9 cellular contexts compared by ENCODE assay signal in the genomic region with DNA sequence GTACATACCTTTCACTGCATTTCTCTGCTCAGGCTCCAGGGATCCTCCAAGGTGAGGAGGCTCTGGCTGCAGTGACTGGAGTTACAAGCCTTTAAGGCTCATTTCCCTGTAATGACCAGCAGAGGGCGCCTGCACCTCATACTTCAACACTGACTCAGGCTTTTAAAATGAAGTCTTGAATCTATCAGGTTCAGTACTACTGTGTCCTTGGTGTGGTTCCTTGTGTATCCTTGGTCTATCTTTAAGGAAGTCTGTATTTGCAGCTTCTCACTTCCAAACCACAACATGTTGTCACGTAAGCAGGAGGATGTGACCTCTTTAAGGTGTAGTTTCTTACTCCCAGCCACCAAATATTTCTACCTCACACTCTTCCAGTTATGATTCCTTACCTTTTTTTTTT. TPM values are rescaled to one million over a fixed set of nuclear protein-coding genes. Genes with fewer than 3 reads are reported as not detected.
DNase-seq lines count a peak whose midpoint lies in the region; ATAC-seq and TF ChIP-seq lines count a peak whose summit lies in the region.
"Had no signal": no experiment of that assay in that cellular context is flagged by ENCODE, and none has a peak within 500 bp of the region (broad histone marks: within the 10 kb centered on the region; RNA-seq: fewer than 3 reads in every experiment).

No MANE protein-coding gene starts in this region.

- H3K27ac ChIP-seq in H9 (ENCODE audit: insufficient read length, low read depth, low read length) = no peak overlapping the region
- peak overlapping the region; percentile 45; the same call in 1 of the 2 replicates for H3K27ac ChIP-seq in RWPE1
- H3K27ac ChIP-seq in foreskin keratinocyte = peak overlapping the region; percentile 62
- H3K27ac ChIP-seq in tibial nerve = peak overlapping the region in 1 of 4 donors; percentile 51

- no peak overlapping the region for H3K14ac ChIP-seq in H9 (ENCODE audit: insufficient read depth, low read length)

- no peak overlapping the region; a peak in 1 of 5 replicates for H3K4me3 Mint-ChIP-seq in H9
- no peak overlapping the region for H3K4me3 Mint-ChIP-seq in activated T-helper 2 cell treated with anti-CD3 and anti-CD28 coated beads, Interferon-gamma antibody, Interleukin-2, Interleukin-4, amounts not matched to agents 10 μg/mL and 5 μg/mL and 100 μg/mL, durations not matched to agents 14 hours and 24 hours and 36 hours (ENCODE audit: low read depth)
- H3K4me3 Mint-ChIP-seq in osteocyte (ENCODE audit: unreplicated experiment) = no peak overlapping the region

- H3K27me3 Mint-ChIP-seq in H9 (ENCODE audit: low read depth) (no peaks in the 10 kb centered on the region), osteocyte (ENCODE audit: unreplicated experiment) (no peaks in the 10 kb centered on the region)
- no peaks in the 10 kb centered on the region for H3K27me3 Mint-ChIP-seq in activated T-helper 2 cell treated with anti-CD3 and anti-CD28 coated beads, Interferon-gamma antibody, Interleukin-2, Interleukin-4, amounts not matched to agents 10 μg/mL and 5 μg/mL and 100 μg/mL, durations not matched to agents 14 hours and 24 hours and 36 hours (ENCODE audit: low read depth)

- peak; percentile 98 for TF ChIP-seq CTCF in H9 (conservative IDR thresholded peaks at IDR 0.05)
- TF ChIP-seq CTCF in RWPE1 (conservative IDR thresholded peaks at IDR 0.05; ENCODE audit: low read depth) = peak; percentile 92
- peak; percentile 99 for TF ChIP-seq CTCF in foreskin keratinocyte (conservative IDR thresholded peaks at IDR 0.05)
- TF ChIP-seq CTCF in osteocyte (IDR thresholded peaks at IDR 0.05) = peak; percentile 91
- peak; percentile 85 to 96 (median 92) for TF ChIP-seq CTCF in tibial nerve (IDR thresholded peaks at IDR 0.05)

- no peak overlapping the region for H3K4ac ChIP-seq in H9 (ENCODE audit: low read depth, low read length)

- H2AK5ac ChIP-seq in H9 (ENCODE audit: insufficient read length, low read length) = no peak overlapping the region

- no peaks in the 10 kb centered on the region for H3K9me3 ChIP-seq in H9 (ENCODE audit: control insufficient read depth, low read depth, low read length)
- no peaks in the 10 kb centered on the region for H3K9me3 ChIP-seq in tibial nerve

- no peaks in the 10 kb centered on the region for H4K20me1 ChIP-seq in H9 (ENCODE audit: control insufficient read depth, insufficient read depth, insufficient read length)

- H3K79me1 ChIP-seq in H9 (ENCODE audit: insufficient read depth, low read depth, low read length, poor library complexity, severe bottlenecking) = no peaks in the 10 kb centered on the region

- H2BK20ac ChIP-seq in H9 (ENCODE audit: low read depth, low read length, poor library complexity, severe bottlenecking) = no peak overlapping the region

- no peak overlapping the region for H3K9ac ChIP-seq in H9 (ENCODE audit: extremely low read depth, insufficient read length, low read length)

- H3K23me2 ChIP-seq in H9 (ENCODE audit: insufficient read length, low read depth, low read length, poor library complexity, severe bottlenecking) = no peaks in the 10 kb centered on the region

- no peak overlapping the region for H3K18ac ChIP-seq in H9 (ENCODE audit: insufficient read length, low read depth, low read length)

- POLR2A ChIA-PET in RWPE1 (lab: Yijun Ruan, JAX; ENCODE audit: low non-redundant PET) = interaction anchor here (0.6 kb wide), 1 partner anchor 143 kb away, joined by 3 read pairs; no protein-coding TSS in a partner anchor

- WGBS in H9 (ENCODE audit: extremely low coverage, insufficient read length, low lambda C conversion rate) = no CpG with 5 or more reads among the region's 2 CpGs
- WGBS in tibial nerve, 2 donors = 3 to 4% methylated on average over 2 of the region's 2 CpGs

- H3K27ac Mint-ChIP-seq in H9 = no peak overlapping the region
- no peak overlapping the region for H3K27ac Mint-ChIP-seq in activated T-helper 2 cell treated with anti-CD3 and anti-CD28 coated beads, Interferon-gamma antibody, Interleukin-2, Interleukin-4, amounts not matched to agents 10 μg/mL and 5 μg/mL and 100 μg/mL, durations not matched to agents 14 hours and 24 hours and 36 hours
- H3K27ac Mint-ChIP-seq in osteocyte (ENCODE audit: unreplicated experiment) = no peak overlapping the region

- no peak for TF ChIP-seq POLR2A in tibial nerve (IDR thresholded peaks at IDR 0.05)

- H2BK15ac ChIP-seq in H9 (ENCODE audit: low read depth, low read length) = no peak overlapping the region

- no peak overlapping the region for H3K4me3 ChIP-seq in tibial nerve
- H3K4me3 ChIP-seq: skin epidermis had no signal

- no peaks in the 10 kb centered on the region for H3K79me2 ChIP-seq in H9 (ENCODE audit: insufficient read depth, low read length)

- no peak overlapping the region for H3K23ac ChIP-seq in H9 (ENCODE audit: insufficient read length, low read depth, low read length)

- no peak overlapping the region for H4K8ac ChIP-seq in H9 (replicated peaks; ENCODE audit: insufficient read length, low read depth, low read length)

- no peak overlapping the region for H4K91ac ChIP-seq in H9 (ENCODE audit: insufficient read length, low read depth, low read length)

- H2BK5ac ChIP-seq in H9 (ENCODE audit: insufficient read length, low read length) = no peak overlapping the region

- no peak overlapping the region for H2AFZ ChIP-seq in H9 (ENCODE audit: low read length)

- peaks cover 3 to 6% of the 10 kb centered on the region in 2 experiments for H3K4me1 Mint-ChIP-seq in H9
- peaks cover 1% of the 10 kb centered on the region for H3K4me1 Mint-ChIP-seq in activated T-helper 2 cell treated with anti-CD3 and anti-CD28 coated beads, Interferon-gamma antibody, Interleukin-2, Interleukin-4, amounts not matched to agents 10 μg/mL and 5 μg/mL and 100 μg/mL, durations not matched to agents 14 hours and 24 hours and 36 hours (ENCODE audit: low read depth)
- peaks cover 40% of the 10 kb centered on the region for H3K4me1 Mint-ChIP-seq in osteocyte (ENCODE audit: unreplicated experiment)

- H3K27me3 ChIP-seq in H9 (ENCODE audit: insufficient read depth, low read length) (no peaks in the 10 kb centered on the region), foreskin keratinocyte (no peaks in the 10 kb centered on the region), tibial nerve (no peaks in the 10 kb centered on the region)

- no peak overlapping the region for H2BK120ac ChIP-seq in H9 (ENCODE audit: low read depth, low read length, poor library complexity, severe bottlenecking)

- peak; percentile 40 for DNase-seq in GM04503 (ENCODE audit: low read depth)
- peak; percentile 79 for DNase-seq in H9
- DNase-seq in M059J (ENCODE audit: low read depth) = peak; percentile 93
- DNase-seq in RWPE1 (ENCODE audit: low spot score) = peak; percentile 79
- peak; percentile 45 for DNase-seq in activated T-helper 2 cell treated with anti-CD3 and anti-CD28 coated beads, Interferon-gamma antibody, Interleukin-2, Interleukin-4, amounts not matched to agents 10 μg/mL and 5 μg/mL and 100 μg/mL, durations not matched to agents 14 hours and 24 hours and 36 hours (ENCODE audit: low spot score)
- peak; percentile 73 to 86 for DNase-seq in foreskin keratinocyte
- DNase-seq in osteocyte (ENCODE audit: extremely low spot score, unreplicated experiment) = no peak
- peak; percentile 59 to 72 for DNase-seq in tibial nerve (ENCODE audit: low spot score in 2 of 2)

- no peaks in the 10 kb centered on the region for H3K9me3 Mint-ChIP-seq in H9
- no peaks in the 10 kb centered on the region for H3K9me3 Mint-ChIP-seq in activated T-helper 2 cell treated with anti-CD3 and anti-CD28 coated beads, Interferon-gamma antibody, Interleukin-2, Interleukin-4, amounts not matched to agents 10 μg/mL and 5 μg/mL and 100 μg/mL, durations not matched to agents 14 hours and 24 hours and 36 hours
- H3K9me3 Mint-ChIP-seq in osteocyte (ENCODE audit: unreplicated experiment) = no peaks in the 10 kb centered on the region

- intact Hi-C loops in activated T-helper 2 cell treated with anti-CD3 and anti-CD28 coated beads, Interferon-gamma antibody, Interleukin-2, Interleukin-4, amounts not matched to agents 10 μg/mL and 5 μg/mL and 100 μg/mL, durations not matched to agents 14 hours and 24 hours and 36 hours (cut with micrococcal nuclease) = loop anchor here (1.0 to 5.0 kb wide), 5 partner anchors 48 to 325 kb away; no protein-coding TSS in a partner anchor

- CTCF ChIA-PET in RWPE1 (lab: Yijun Ruan, JAX) = interaction anchor here (0.5 to 3.9 kb wide), 18 partner anchors 8 to 846 kb away, joined by 3 to 44 read pairs (median 4); a partner anchor contains a TSS

- no peak overlapping the region for H3K4me2 ChIP-seq in H9 (ENCODE audit: insufficient read depth, insufficient read length, low read length)

- 0 out of 2 replicates have a peak, but pooled peaks cover 2% of the 10 kb centered on the region for H3K4me1 ChIP-seq in H9 (ENCODE audit: insufficient read depth, low read length)
- H3K4me1 ChIP-seq in foreskin keratinocyte = peaks cover 4% of the 10 kb centered on the region
- peaks cover 0 to 11% (median 0%) of the 10 kb centered on the region in 4 donors for H3K4me1 ChIP-seq in tibial nerve

- no peak overlapping the region for H2BK12ac ChIP-seq in H9 (ENCODE audit: insufficient read length, low read depth, low read length)

- no peak overlapping the region for H3K56ac ChIP-seq in H9 (ENCODE audit: insufficient read length, low read depth, low read length)

- H3K36me3 Mint-ChIP-seq in H9 (ENCODE audit: insufficient read depth in 1 of 3, low read depth in 3 of 3) (no peaks in the 10 kb centered on the region), osteocyte (ENCODE audit: unreplicated experiment) (no peaks in the 10 kb centered on the region)
- H3K36me3 Mint-ChIP-seq in activated T-helper 2 cell treated with anti-CD3 and anti-CD28 coated beads, Interferon-gamma antibody, Interleukin-2, Interleukin-4, amounts not matched to agents 10 μg/mL and 5 μg/mL and 100 μg/mL, durations not matched to agents 14 hours and 24 hours and 36 hours (ENCODE audit: low read depth) = peaks cover 25% of the 10 kb centered on the region

- H3K36me3 ChIP-seq in tibial nerve = no peaks in the 10 kb centered on the region

- H4K5ac ChIP-seq in H9 (ENCODE audit: insufficient read length, low read depth, low read length) = no peak overlapping the region

- no peak overlapping the region for H3T11ph ChIP-seq in H9 (ENCODE audit: low read length)

- ATAC-seq in foreskin keratinocyte = peak; percentile 85

- TF ChIP-seq EP300 in tibial nerve (IDR thresholded peaks at IDR 0.05) = peak in 1 of 2 donors; percentile 72

RNA-seq across cellular contexts. Expression of a gene that starts 43.1 kb away (rescaled TPM):
- total RNA-seq in H9 (2021) = 1.5 and 1.7 TPM in 2 replicates
- total RNA-seq in M059J (2014; rRNA removed; shearing (Covaris generic)) = 0.79 and 0.96 TPM in 2 replicates
- 6.3 and 6.4 TPM in 2 replicates for total RNA-seq in activated T-helper 2 cell treated with anti-CD3 and anti-CD28 coated beads, Interferon-gamma antibody, Interleukin-2, Interleukin-4, amounts not matched to agents 10 μg/mL and 5 μg/mL and 100 μg/mL, durations not matched to agents 14 hours and 24 hours and 36 hours
- 4.8 and 5.1 TPM in 2 replicates for total RNA-seq in foreskin keratinocyte
- 1.9 TPM in 2 replicates for polyA plus RNA-seq in foreskin keratinocyte
- total RNA-seq in osteocyte = 0.91 and 1.6 TPM in 2 replicates
- total RNA-seq in tibial nerve = under 1 TPM; 0.20 to 0.66 (median 0.36) TPM
